Comparison of ENCODE assay signal across 1 cellular context in genomic region chr17:50052822-50053653, GRCh38.
TF ChIP-seq lines count a peak whose summit lies in the region.

No MANE protein-coding gene starts in this region.

TF ChIP-seq in HCT116, 20 proteins besides CTCF, POLR2A, EP300 and RAD21 (continued from another document):
- TF ChIP-seq REST (IDR thresholded peaks at IDR 0.05; ENCODE audit: low read depth) = no peak
TF ChIP-seq in HCT116: peak in this region for 1.
